ENCODE assay signal across 9 cellular contexts in the genomic region with DNA sequence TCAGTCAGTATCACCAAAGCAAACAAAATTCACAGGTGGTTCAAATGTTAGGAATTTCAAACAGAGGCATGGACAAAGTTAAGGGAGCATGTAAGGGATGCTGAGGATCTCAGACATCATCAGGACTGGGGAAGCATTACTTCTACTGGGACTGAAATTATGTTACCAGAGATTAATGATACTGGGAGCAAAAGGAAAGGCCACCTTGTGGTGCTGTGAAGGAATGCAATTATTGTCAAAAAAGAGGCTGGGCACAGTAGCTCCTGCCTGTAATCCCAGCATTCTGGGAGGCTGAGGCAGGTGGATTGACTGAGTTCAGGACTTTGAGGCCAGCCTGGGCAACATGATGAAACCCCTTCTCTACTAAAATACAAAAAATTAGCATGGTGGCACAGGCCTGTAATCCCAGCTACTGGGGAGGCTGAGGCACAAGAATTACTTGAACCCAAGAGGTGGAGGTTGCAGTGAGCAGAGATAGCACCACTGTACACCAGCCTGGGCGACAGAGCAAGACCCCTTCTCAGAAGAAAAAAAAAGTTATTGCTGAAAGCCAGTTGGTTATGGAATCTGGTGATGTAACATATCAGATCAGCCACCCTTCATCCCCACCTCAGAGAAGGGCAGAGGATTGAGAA.
A peak's percentile ranks its signal among the peaks of the same experiment; 100 is the strongest.
DNase-seq lines count a peak whose midpoint lies in the region; ATAC-seq and TF ChIP-seq lines count a peak whose summit lies in the region.
"Had no signal": no experiment of that assay in that cellular context is flagged by ENCODE, and none has a peak within 500 bp of the region (broad histone marks: within the 10 kb centered on the region; RNA-seq: fewer than 3 reads in every experiment).

No MANE protein-coding gene starts in this region.

- TF ChIP-seq EP300 in upper lobe of left lung (IDR thresholded peaks at IDR 0.05) = no peak

- H3K9me3 ChIP-seq in breast epithelium (no peaks in the 10 kb centered on the region), upper lobe of left lung (no peaks in the 10 kb centered on the region)
- H3K9me3 ChIP-seq: BLaER1 treated with 17β-estradiol and CSF1 and Interleukin-3, amounts not matched to agents 10 nM and 100 nM had no signal

- POLR2A ChIA-PET in MCF 10A (lab: Yijun Ruan, JAX) = no interaction called here

- in situ Hi-C loops in G401 (cut with HindIII; ENCODE audit: low sequenced_read_pairs) = no loop called here

- ATAC-seq in foreskin keratinocyte (peak; percentile 79), upper lobe of left lung (ENCODE audit: low FRiP score in 2 of 2) (no peak), GM18858 (IDR thresholded peaks at IDR 0.05; ENCODE audit: unreplicated experiment) (no peak)

- no peak overlapping the region for H3K27ac Mint-ChIP-seq in MCF 10A (ENCODE audit: low read depth, unreplicated experiment)

- CTCF ChIA-PET in MCF 10A (lab: Yijun Ruan, JAX) = interaction anchor here (0.6 to 2.0 kb wide), 11 partner anchors 9 to 959 kb away, joined by 3 to 10 read pairs (median 3); no protein-coding TSS in a partner anchor

- BruUV-seq in MCF 10A (replicated peaks; lab: Mats Ljungman, UMichigan) = no TSS peak

- H3K27me3 ChIP-seq in breast epithelium (no peaks in the 10 kb centered on the region), foreskin keratinocyte (no peaks in the 10 kb centered on the region), upper lobe of left lung (no peaks in the 10 kb centered on the region)
- H3K27me3 ChIP-seq: BLaER1 treated with 17β-estradiol and CSF1 and Interleukin-3, amounts not matched to agents 10 nM and 100 nM had no signal

- H3K36me3 Mint-ChIP-seq in MCF 10A (ENCODE audit: insufficient read depth, unreplicated experiment) = no peaks in the 10 kb centered on the region

- H3K36me3 ChIP-seq in breast epithelium (no peaks in the 10 kb centered on the region), upper lobe of left lung (no peaks in the 10 kb centered on the region)
- H3K36me3 ChIP-seq: BLaER1 treated with 17β-estradiol and CSF1 and Interleukin-3, amounts not matched to agents 10 nM and 100 nM had no signal

- 53 to 64% methylated on average over 1 of the region's 1 CpG for WGBS in upper lobe of left lung, 2 donors

- intact Hi-C loops in MCF 10A (cut with micrococcal nuclease) (loop anchor here (1.0 to 5.0 kb wide), 3 partner anchors 303 to 957 kb away; no protein-coding TSS in a partner anchor), breast epithelium (cut with DNase I; ENCODE audit: low total_unique reads) (no loop called here)

- TF ChIP-seq CTCF in MCF 10A (IDR thresholded peaks at IDR 0.05; ENCODE audit: unreplicated experiment) = peak; percentile 56
- peak in 1 of 3 donors; percentile 15 for TF ChIP-seq CTCF in breast epithelium (IDR thresholded peaks at IDR 0.05)
- TF ChIP-seq CTCF in foreskin keratinocyte (conservative IDR thresholded peaks at IDR 0.05) = peak; percentile 65
- peak in 4 of 6 experiments; percentile 12 to 33 (median 16) for TF ChIP-seq CTCF in upper lobe of left lung (IDR thresholded peaks at IDR 0.05)

- DNase-seq in MCF 10A (ENCODE audit: unreplicated experiment) (peak; percentile 43), breast epithelium (ENCODE audit: low spot score in 2 of 2) (no peak), RPMI8226 (peak; percentile 13), foreskin keratinocyte (peak in 1 of 2 donors; percentile 15), upper lobe of left lung (no peak), G401 (ENCODE audit: low spot score) (no peak), superior temporal gyrus (ENCODE audit: extremely low spot score) (no peak)

- H3K4me3 ChIP-seq in breast epithelium (no peak overlapping the region), upper lobe of left lung (no peak overlapping the region)
- H3K4me3 ChIP-seq: BLaER1 treated with 17β-estradiol and CSF1 and Interleukin-3, amounts not matched to agents 10 nM and 100 nM had no signal

- no peaks in the 10 kb centered on the region for H3K9me3 Mint-ChIP-seq in MCF 10A (ENCODE audit: unreplicated experiment)

- no peaks in the 10 kb centered on the region for H3K4me1 Mint-ChIP-seq in MCF 10A (ENCODE audit: insufficient read depth, unreplicated experiment)

- H3K4me1 ChIP-seq in breast epithelium (no peaks in the 10 kb centered on the region), foreskin keratinocyte (no peaks in the 10 kb centered on the region), upper lobe of left lung (no peaks in the 10 kb centered on the region)
- H3K4me1 ChIP-seq: BLaER1 treated with 17β-estradiol and CSF1 and Interleukin-3, amounts not matched to agents 10 nM and 100 nM had no signal

- no peaks in the 10 kb centered on the region for H3K27me3 Mint-ChIP-seq in MCF 10A (ENCODE audit: insufficient read depth, unreplicated experiment)

- TF ChIP-seq POLR2A in breast epithelium (IDR thresholded peaks at IDR 0.05) = no peak
- no peak for TF ChIP-seq POLR2A in upper lobe of left lung (IDR thresholded peaks at IDR 0.05)

- H3K4me3 Mint-ChIP-seq in MCF 10A (ENCODE audit: unreplicated experiment) = no peak overlapping the region

- H3K27ac ChIP-seq in breast epithelium (no peak overlapping the region), foreskin keratinocyte (no peak overlapping the region), upper lobe of left lung (no peak overlapping the region)
- H3K27ac ChIP-seq: BLaER1 treated with 17β-estradiol and CSF1 and Interleukin-3, amounts not matched to agents 10 nM and 100 nM had no signal

Comparison
In these comparisons a context has a peak if more than half of its experiments do, and no peak if none do; other contexts are left out.
1. DNase-seq: peak in MCF 10A (single experiment) and RPMI8226 (single experiment); none in breast epithelium (0 of 2), upper lobe of left lung (0 of 2), G401 (single experiment) and superior temporal gyrus (single experiment).